8 cellular contexts compared by ENCODE assay signal in the genomic region with DNA sequence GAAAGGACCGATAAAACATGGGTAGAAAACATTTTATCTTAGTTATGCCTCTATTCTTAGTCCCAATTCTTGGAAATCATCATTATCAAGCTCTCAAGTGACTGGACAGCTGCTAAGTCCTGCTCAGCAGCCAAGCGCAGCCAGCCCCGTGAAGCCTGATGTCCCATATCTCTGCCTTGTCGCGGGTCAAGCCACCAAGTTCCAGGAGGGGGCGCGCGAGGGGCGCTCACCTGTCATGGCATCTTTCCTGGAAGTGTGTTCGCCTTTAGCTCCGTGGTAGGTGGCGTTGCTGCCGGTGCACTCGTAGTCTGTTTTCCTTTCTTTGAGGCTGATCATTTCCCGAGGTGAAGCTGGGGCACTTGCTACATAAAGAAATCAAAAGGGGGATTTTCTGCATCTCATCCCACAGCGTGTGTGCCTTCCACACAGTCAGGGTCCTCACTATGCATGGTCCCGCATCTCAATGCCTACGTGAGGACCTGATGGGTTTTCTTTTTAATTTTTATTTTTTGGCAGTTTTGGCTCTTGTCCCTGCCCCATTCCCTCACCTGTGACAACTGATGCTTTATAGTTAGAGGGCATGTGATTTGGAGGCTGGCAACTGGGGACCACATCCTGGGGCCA.
DNase-seq lines count a peak whose midpoint lies in the region; ATAC-seq and TF ChIP-seq lines count a peak whose summit lies in the region.

No MANE protein-coding gene starts in this region.

- DNase-seq in DMS53 (lab: John Stamatoyannopoulos, UW) (peak; percentile 71), HK-2 (ENCODE audit: unreplicated experiment) (peak; percentile 50), iPS DF 4.7 (ENCODE audit: extremely low read depth, low spot score) (peak; percentile 25), Ammon's horn (ENCODE audit: low spot score) (no peak)
- peak; percentile 17 to 49 for DNase-seq in stimulated activated CD4-positive, alpha-beta T cell treated with anti-CD3 and anti-CD28 coated beads, Interleukin-1b, Interleukin-23, amount 100 ng/mL, for 1 hour (ENCODE audit: low read depth in 2 of 2)

- H3K4me3 Mint-ChIP-seq in activated naive CD8-positive, alpha-beta T cell: peak overlapping the region; percentile 67

- H3K4me1 Mint-ChIP-seq in activated naive CD8-positive, alpha-beta T cell (ENCODE audit: low read depth): peaks cover 11% of the 10 kb centered on the region

- no peaks in the 10 kb centered on the region for H3K36me3 Mint-ChIP-seq in activated naive CD8-positive, alpha-beta T cell

- H3K27ac Mint-ChIP-seq in activated naive CD8-positive, alpha-beta T cell: no peak overlapping the region

- ATAC-seq in GM21381 (IDR thresholded peaks at IDR 0.05; ENCODE audit: unreplicated experiment) (peak; percentile 84), SK-N-SH treated with all-trans-retinoic acid at 6 μM for 48 hours (peak; percentile 30; the same call in 1 of the 3 replicates)

- H3K27me3 Mint-ChIP-seq in activated naive CD8-positive, alpha-beta T cell: peaks cover 18% of the 10 kb centered on the region

- H3K9me3 Mint-ChIP-seq in activated naive CD8-positive, alpha-beta T cell (ENCODE audit: low read depth): no peaks in the 10 kb centered on the region

TF ChIP-seq in SK-N-SH treated with all-trans-retinoic acid at 6 μM for 48 hours, 23 proteins besides CTCF, POLR2A, EP300 and RAD21:
- no peak for TF ChIP-seq ZNF70 (CRISPR knock-in tag; IDR thresholded peaks at IDR 0.05)
- no peak for TF ChIP-seq CSDC2 (CRISPR knock-in tag; IDR thresholded peaks at IDR 0.05)
- TF ChIP-seq ZNF565 (CRISPR knock-in tag; conservative IDR thresholded peaks at IDR 0.05; ENCODE audit: low read depth): no peak
- no peak for TF ChIP-seq ZC3H10 (CRISPR knock-in tag; IDR thresholded peaks at IDR 0.05)
- TF ChIP-seq GLIS3 (CRISPR knock-in tag; IDR thresholded peaks at IDR 0.05): no peak
- no peak for TF ChIP-seq TOX (CRISPR knock-in tag; IDR thresholded peaks at IDR 0.05; ENCODE audit: borderline replicate concordance)
- no peak for TF ChIP-seq ESRRG (CRISPR knock-in tag; IDR thresholded peaks at IDR 0.05)
- TF ChIP-seq, protein P1, sequence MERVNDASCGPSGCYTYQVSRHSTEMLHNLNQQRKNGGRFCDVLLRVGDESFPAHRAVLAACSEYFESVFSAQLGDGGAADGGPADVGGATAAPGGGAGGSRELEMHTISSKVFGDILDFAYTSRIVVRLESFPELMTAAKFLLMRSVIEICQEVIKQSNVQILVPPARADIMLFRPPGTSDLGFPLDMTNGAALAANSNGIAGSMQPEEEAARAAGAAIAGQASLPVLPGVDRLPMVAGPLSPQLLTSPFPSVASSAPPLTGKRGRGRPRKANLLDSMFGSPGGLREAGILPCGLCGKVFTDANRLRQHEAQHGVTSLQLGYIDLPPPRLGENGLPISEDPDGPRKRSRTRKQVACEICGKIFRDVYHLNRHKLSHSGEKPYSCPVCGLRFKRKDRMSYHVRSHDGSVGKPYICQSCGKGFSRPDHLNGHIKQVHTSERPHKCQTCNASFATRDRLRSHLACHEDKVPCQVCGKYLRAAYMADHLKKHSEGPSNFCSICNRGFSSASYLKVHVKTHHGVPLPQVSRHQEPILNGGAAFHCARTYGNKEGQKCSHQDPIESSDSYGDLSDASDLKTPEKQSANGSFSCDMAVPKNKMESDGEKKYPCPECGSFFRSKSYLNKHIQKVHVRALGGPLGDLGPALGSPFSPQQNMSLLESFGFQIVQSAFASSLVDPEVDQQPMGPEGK (CRISPR knock-in tag; IDR thresholded peaks at IDR 0.05; ENCODE audit: borderline replicate concordance): no peak
TF ChIP-seq in SK-N-SH treated with all-trans-retinoic acid at 6 μM for 48 hours: peak in this region for 0.
